In genomic region chr5:154467655-154468354, GRCh38 we compare ENCODE assay signal across 8 cellular contexts. TPM values are rescaled to one million over a fixed set of nuclear protein-coding genes. Genes with fewer than 3 reads are reported as not detected.
DNase-seq lines count a peak whose midpoint lies in the region; ATAC-seq and TF ChIP-seq lines count a peak whose summit lies in the region.

No MANE protein-coding gene starts in this region.

- no peaks in the 10 kb centered on the region for H3K9me3 ChIP-seq in left lung

- peak; percentile 68 for DNase-seq in A172 (ENCODE audit: low spot score)
- peak; percentile 11 for DNase-seq in NCI-H146 treated with DMSO at 0.1 percent for 48 hours (lab: John Stamatoyannopoulos, UW; ENCODE audit: unreplicated experiment)
- peak; percentile 70 for DNase-seq in activated B cell treated with CpG ODN at 0.5 μM for 24 hours
- peak in 49 of 61 donors; percentile 2 to 72 (median 32) for DNase-seq in caudate nucleus (lab: John Stamatoyannopoulos, UW)
- DNase-seq in left lung: peak; percentile 68 to 95
- DNase-seq in stimulated activated CD4-positive, alpha-beta T cell treated with anti-CD3 and anti-CD28 coated beads, Interleukin-4, amount 100 ng/mL, for 48 hours (ENCODE audit: low read depth in 2 of 2): peak; percentile 72 to 83

- peak; percentile 91 for ATAC-seq in GM18499 (IDR thresholded peaks at IDR 0.05; ENCODE audit: insufficient read depth, unreplicated experiment)
- ATAC-seq in HG02840 (IDR thresholded peaks at IDR 0.05; ENCODE audit: low FRiP score, unreplicated experiment): peak; percentile 83
- peak; percentile 89 for ATAC-seq in activated B cell treated with CpG ODN at 0.5 μM for 24 hours (ENCODE audit: low read depth)
- ATAC-seq in left lung: peak; percentile 98

- no peak overlapping the region for H3K27ac Mint-ChIP-seq in activated B cell treated with CpG ODN at 0.5 μM for 24 hours

- H3K4me3 ChIP-seq in left lung: no peak overlapping the region

- H3K27ac ChIP-seq in caudate nucleus (ENCODE audit: low read depth, low read length) (no peak overlapping the region), left lung (no peak overlapping the region)

- POLR2A ChIA-PET in activated B cell treated with CpG ODN at 0.5 μM for 24 hours (lab: Charles Lee): no interaction called here

- CTCF ChIA-PET in activated B cell treated with CpG ODN at 0.5 μM for 24 hours (lab: Charles Lee): interaction anchor here (0.7 to 2.2 kb wide), 15 partner anchors 8 to 493 kb away, joined by 3 to 12 read pairs (median 4); no protein-coding TSS in a partner anchor

- peaks cover 4% of the 10 kb centered on the region for H3K36me3 Mint-ChIP-seq in activated B cell treated with CpG ODN at 0.5 μM for 24 hours (ENCODE audit: low read depth)

- H3K4me1 Mint-ChIP-seq in activated B cell treated with CpG ODN at 0.5 μM for 24 hours: no peaks in the 10 kb centered on the region

- no peaks in the 10 kb centered on the region for H3K36me3 ChIP-seq in left lung

- intact Hi-C loops in activated B cell treated with CpG ODN at 0.5 μM for 24 hours (cut with micrococcal nuclease) (loop anchor here (1.0 to 2.0 kb wide), 6 partner anchors 15 to 679 kb away; no protein-coding TSS in a partner anchor), left lung (cut with DNase I) (loop anchor here in 1 of 2 donors (5.0 kb wide), 1 partner anchor 139 kb away; no protein-coding TSS in a partner anchor)

- peaks cover 30% of the 10 kb centered on the region for H3K27me3 Mint-ChIP-seq in activated B cell treated with CpG ODN at 0.5 μM for 24 hours

- no peaks in the 10 kb centered on the region for H3K9me3 Mint-ChIP-seq in activated B cell treated with CpG ODN at 0.5 μM for 24 hours

- TF ChIP-seq CTCF in activated B cell treated with CpG ODN at 0.5 μM for 24 hours (IDR thresholded peaks at IDR 0.05) (peak; percentile 44), left lung (IDR thresholded peaks at IDR 0.05) (peak; percentile 93 to 96)

- peaks cover 0 to 12% of the 10 kb centered on the region in 2 donors for H3K4me1 ChIP-seq in left lung

- peaks cover 37 to 52% of the 10 kb centered on the region in 2 donors for H3K27me3 ChIP-seq in left lung

- no peak overlapping the region for H3K4me3 Mint-ChIP-seq in activated B cell treated with CpG ODN at 0.5 μM for 24 hours

RNA-seq across cellular contexts. Expression of gene HAND1, which starts 10.2 kb away (rescaled TPM):
- not detected in 2 replicates for total RNA-seq in A172 (2014; rRNA removed; shearing (Covaris generic))
- total RNA-seq in activated B cell treated with CpG ODN at 0.5 μM for 24 hours: not detected in 2 replicates
- not detected for total RNA-seq in left lung

RNA-seq across cellular contexts. Expression of gene SAP30L, which starts 22.0 kb away (rescaled TPM):
- total RNA-seq in A172 (2014; rRNA removed; shearing (Covaris generic)): 22.4 and 41.8 TPM in 2 replicates
- total RNA-seq in activated B cell treated with CpG ODN at 0.5 μM for 24 hours (26.4 and 28.9 TPM in 2 replicates), left lung (10 to 100 TPM; 31.1 to 34.8 TPM)

Comparison
In these comparisons a context has a peak if more than half of its experiments do, and no peak if none do; other contexts are left out.
1. DNase-seq: peak in every context shown above with its lines; median percentile 82 in left lung; 78 in stimulated activated CD4-positive, alpha-beta T cell treated with anti-CD3 and anti-CD28 coated beads, Interleukin-4, amount 100 ng/mL, for 48 hours; 70 in activated B cell treated with CpG ODN at 0.5 μM for 24 hours; 68 in A172; 32 in caudate nucleus; 11 in NCI-H146 treated with DMSO at 0.1 percent for 48 hours.